ENCODE assay signal across 27 cellular contexts in the genomic region with DNA sequence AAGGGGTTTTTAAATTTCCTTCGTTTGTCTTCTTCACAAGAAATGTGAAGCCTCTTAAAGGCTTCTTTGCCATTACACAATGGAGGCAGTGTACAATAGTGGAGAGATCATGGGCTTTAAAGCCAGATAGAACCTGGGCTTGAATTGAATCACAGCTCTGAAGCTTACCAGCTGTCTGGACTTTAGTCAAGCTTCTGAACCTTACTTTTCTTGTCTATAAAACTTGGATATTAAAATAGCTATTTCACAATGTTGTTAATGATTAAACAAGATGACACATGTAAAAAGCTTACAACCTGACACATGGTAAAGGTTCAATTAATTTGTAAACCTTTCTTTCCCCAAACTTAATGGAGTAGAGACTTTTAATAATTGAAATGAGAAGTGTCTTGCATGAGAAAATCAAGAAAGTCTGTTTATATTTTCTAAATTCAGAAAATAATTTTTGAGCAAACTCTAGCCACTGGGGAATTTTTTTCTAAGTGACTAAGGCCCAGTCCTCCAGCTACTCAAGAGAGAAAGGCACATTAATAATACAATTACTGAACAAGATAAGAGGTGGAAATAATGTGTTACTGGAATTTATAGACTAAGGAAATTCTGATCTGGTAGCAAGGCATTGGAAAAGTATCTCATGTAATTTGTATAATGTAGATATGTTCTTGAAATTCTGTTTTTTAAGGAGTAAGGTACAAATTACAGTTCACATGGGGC. TPM values are rescaled to one million over a fixed set of nuclear protein-coding genes. Genes with fewer than 3 reads are reported as not detected.
A peak's percentile ranks its signal among the peaks of the same experiment; 100 is the strongest.
DNase-seq lines count a peak whose midpoint lies in the region; ATAC-seq and TF ChIP-seq lines count a peak whose summit lies in the region.
"Had no signal": no experiment of that assay in that cellular context is flagged by ENCODE, and none has a peak within 500 bp of the region (broad histone marks: within the 10 kb centered on the region; RNA-seq: fewer than 3 reads in every experiment).

No MANE protein-coding gene starts in this region.

- no peaks in the 10 kb centered on the region for H3K36me3 ChIP-seq in left lung

- no peaks in the 10 kb centered on the region for H3K4me1 ChIP-seq in left lung
- H3K4me1 ChIP-seq: psoas muscle, testis had no signal

- no peaks in the 10 kb centered on the region for H3K9me3 Mint-ChIP-seq in activated T-helper 17 cell treated with anti-CD3 and anti-CD28 coated beads, Interleukin-2, amount 50 U/mL, for 72 hours
- H3K9me3 Mint-ChIP-seq: activated CD4-positive, alpha-beta memory T cell treated with anti-CD3 and anti-CD28 coated beads, Interleukin-2, amount 10 ng/mL, durations not matched to agents 7 days and 5 days; activated naive CD8-positive, alpha-beta T cell treated with anti-CD3 and anti-CD28 coated beads for 36 hours; CD8-positive, alpha-beta T cell; memory B cell had no signal

- no peaks in the 10 kb centered on the region for H3K9me3 ChIP-seq in left lung
- H3K9me3 ChIP-seq: psoas muscle, testis had no signal

- peaks cover 0 to 8% of the 10 kb centered on the region in 2 donors for H3K27me3 ChIP-seq in left lung
- H3K27me3 ChIP-seq: testis had no signal

- no peak overlapping the region for H3K4me3 Mint-ChIP-seq in activated T-helper 17 cell treated with anti-CD3 and anti-CD28 coated beads, Interleukin-2, amount 50 U/mL, for 72 hours
- H3K4me3 Mint-ChIP-seq: activated CD4-positive, alpha-beta memory T cell treated with anti-CD3 and anti-CD28 coated beads, Interleukin-2, amount 10 ng/mL, durations not matched to agents 7 days and 5 days; activated naive CD8-positive, alpha-beta T cell treated with anti-CD3 and anti-CD28 coated beads for 36 hours; B cell; CD8-positive, alpha-beta T cell; memory B cell had no signal

- H3K27ac ChIP-seq in left lung = no peak overlapping the region
- H3K27ac ChIP-seq: psoas muscle, testis had no signal

- DNase-seq in DMS53 (lab: John Stamatoyannopoulos, UW) = peak; percentile 26
- DNase-seq in DMS53 treated with DMSO at 0.1 percent for 48 hours (lab: John Stamatoyannopoulos, UW; ENCODE audit: unreplicated experiment) = no peak
- peak; percentile 66 for DNase-seq in epithelial cell of proximal tubule (ENCODE audit: low read depth)
- no peak for DNase-seq in left lung
- no peak for DNase-seq in NCI-H146 (lab: John Stamatoyannopoulos, UW)
- no peak for DNase-seq in activated gamma-delta T cell treated with Interleukin-2 at 50 U/mL for 16 hours
- no peak for DNase-seq in SIG-M5 treated with dmso at 0.1 percent for 504 hours (lab: John Stamatoyannopoulos, UW; ENCODE audit: unreplicated experiment)
- DNase-seq: activated CD4-positive, alpha-beta memory T cell treated with anti-CD3 and anti-CD28 coated beads, Interleukin-2, amount 10 ng/mL, durations not matched to agents 7 days and 5 days; activated CD4-positive, alpha-beta T cell treated with anti-CD3 and anti-CD28 coated beads for 1 hour; activated naive CD8-positive, alpha-beta T cell treated with anti-CD3 and anti-CD28 coated beads for 36 hours; aorta; CD8-positive, alpha-beta T cell; DND-41; KBM-7; MM.1S; NCI-H1417 treated with DMSO at 0.1 percent for 48 hours; NCI-H2107; psoas muscle; stimulated activated naive CD8-positive, alpha-beta T cell treated with anti-CD3 and anti-CD28 coated beads, Interleukin-15, Interleukin-2, amounts not matched to agents 100 U/mL and 50 U/mL, for 24 hours; T-helper 2 cell; testis had no signal

- H3K4me3 ChIP-seq in epithelial cell of proximal tubule (ENCODE audit: low read depth, low read length) (no peak overlapping the region), left lung (no peak overlapping the region)
- H3K4me3 ChIP-seq: psoas muscle, testis had no signal

- intact Hi-C loops in left lung (cut with DNase I) = no loop called here

- no peak overlapping the region for H3K27ac Mint-ChIP-seq in activated T-helper 17 cell treated with anti-CD3 and anti-CD28 coated beads, Interleukin-2, amount 50 U/mL, for 72 hours
- H3K27ac Mint-ChIP-seq: activated CD4-positive, alpha-beta memory T cell treated with anti-CD3 and anti-CD28 coated beads, Interleukin-2, amount 10 ng/mL, durations not matched to agents 7 days and 5 days; activated naive CD8-positive, alpha-beta T cell treated with anti-CD3 and anti-CD28 coated beads for 36 hours; B cell; CD8-positive, alpha-beta T cell; memory B cell had no signal

- H3K4me1 Mint-ChIP-seq in activated T-helper 17 cell treated with anti-CD3 and anti-CD28 coated beads, Interleukin-2, amount 50 U/mL, for 72 hours = no peaks in the 10 kb centered on the region
- H3K4me1 Mint-ChIP-seq: activated CD4-positive, alpha-beta memory T cell treated with anti-CD3 and anti-CD28 coated beads, Interleukin-2, amount 10 ng/mL, durations not matched to agents 7 days and 5 days; activated naive CD8-positive, alpha-beta T cell treated with anti-CD3 and anti-CD28 coated beads for 36 hours; B cell; memory B cell had no signal

- TF ChIP-seq CTCF in epithelial cell of proximal tubule (conservative IDR thresholded peaks at IDR 0.05; ENCODE audit: low read depth, low read length) (no peak), left lung (IDR thresholded peaks at IDR 0.05) (no peak)

- H3K27me3 Mint-ChIP-seq in activated T-helper 17 cell treated with anti-CD3 and anti-CD28 coated beads, Interleukin-2, amount 50 U/mL, for 72 hours = peaks cover 6% of the 10 kb centered on the region

- no peaks in the 10 kb centered on the region for H3K36me3 Mint-ChIP-seq in activated T-helper 17 cell treated with anti-CD3 and anti-CD28 coated beads, Interleukin-2, amount 50 U/mL, for 72 hours (ENCODE audit: low read depth)
- H3K36me3 Mint-ChIP-seq: activated naive CD8-positive, alpha-beta T cell treated with anti-CD3 and anti-CD28 coated beads for 36 hours; CD8-positive, alpha-beta T cell; memory B cell had no signal

- peak; percentile 57 for ATAC-seq in left lung
- no peak for ATAC-seq in activated T-helper 17 cell treated with anti-CD3 and anti-CD28 coated beads, Interleukin-2, amount 50 U/mL, for 72 hours (replicated peaks)
- ATAC-seq: CD8-positive, alpha-beta T cell; HCT116; psoas muscle; SK-N-SH treated with all-trans-retinoic acid at 6 μM for 48 hours; stimulated activated naive CD8-positive, alpha-beta T cell treated with anti-CD3 and anti-CD28 coated beads, Interleukin-15, Interleukin-2, amounts not matched to agents 100 U/mL and 50 U/mL, for 24 hours had no signal

RNA-seq across cellular contexts. Expression of a gene that starts 21.7 kb away (rescaled TPM):
- 1.2 and 1.7 TPM in 2 replicates for total RNA-seq in epithelial cell of proximal tubule
- 10 to 100 TPM; 10.2 to 13.3 TPM for total RNA-seq in left lung
- total RNA-seq in activated T-helper 17 cell treated with anti-CD3 and anti-CD28 coated beads, Interleukin-2, amount 50 U/mL, for 72 hours = 1 to 10 TPM in 1 of 2 donors, under 1 TPM in 1; 0.84 to 1.5 TPM

RNA-seq across cellular contexts. Expression of a gene that starts 54.3 kb away (rescaled TPM):
- total RNA-seq in epithelial cell of proximal tubule (0.36 and 1.2 TPM in 2 replicates), left lung (10 to 100 TPM; 13.3 to 20.8 TPM)
- not detected for total RNA-seq in activated T-helper 17 cell treated with anti-CD3 and anti-CD28 coated beads, Interleukin-2, amount 50 U/mL, for 72 hours
- total RNA-seq: activated CD4-positive, alpha-beta memory T cell treated with anti-CD3 and anti-CD28 coated beads, Interleukin-2, amount 10 ng/mL, durations not matched to agents 7 days and 5 days; activated naive CD8-positive, alpha-beta T cell treated with anti-CD3 and anti-CD28 coated beads for 36 hours; aorta; B cell; CD8-positive, alpha-beta T cell; NCI-H460 had no signal

Comparison
In these comparisons a context has a peak if more than half of its experiments do, and no peak if none do; other contexts are left out.
1. DNase-seq: peak in DMS53 (single experiment) and epithelial cell of proximal tubule (single experiment); none in DMS53 treated with DMSO at 0.1 percent for 48 hours (single experiment), left lung (0 of 2), NCI-H146 (single experiment), activated gamma-delta T cell treated with Interleukin-2 at 50 U/mL for 16 hours (single experiment) and SIG-M5 treated with dmso at 0.1 percent for 504 hours (single experiment).